ENCODE assay signal across 1 cellular context in the genomic region with DNA sequence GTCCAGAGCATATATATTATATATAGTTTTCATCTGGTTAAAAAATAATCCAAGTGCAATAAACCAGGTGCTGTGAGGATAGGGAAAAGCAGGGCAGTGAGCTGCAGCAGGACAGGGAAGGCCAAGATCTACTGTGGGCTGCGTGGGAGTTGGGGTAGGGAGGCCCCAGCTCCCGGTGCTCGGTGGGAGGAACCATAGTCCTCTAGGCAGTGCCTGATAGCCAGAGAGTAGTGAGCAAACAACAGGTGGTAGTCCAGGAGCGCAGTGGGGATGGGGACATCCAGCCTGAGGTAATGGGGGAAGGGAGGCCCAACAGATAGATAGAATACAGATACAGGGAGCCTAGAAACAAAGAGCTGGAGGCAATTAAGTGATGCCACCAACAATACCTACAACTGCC.
TF ChIP-seq lines count a peak whose summit lies in the region.

No MANE protein-coding gene starts in this region.

TF ChIP-seq in WTC11, 78 proteins besides CTCF, POLR2A, EP300 and RAD21 (continued from another document):
- no peak for TF ChIP-seq ETV6 (CRISPR knock-in tag; IDR thresholded peaks at IDR 0.05)
- no peak for TF ChIP-seq FOXJ3 (CRISPR knock-in tag; IDR thresholded peaks at IDR 0.05; ENCODE audit: borderline replicate concordance)
- no peak for TF ChIP-seq GTF2I (CRISPR knock-in tag; conservative IDR thresholded peaks at IDR 0.05)
- TF ChIP-seq, protein P1, sequence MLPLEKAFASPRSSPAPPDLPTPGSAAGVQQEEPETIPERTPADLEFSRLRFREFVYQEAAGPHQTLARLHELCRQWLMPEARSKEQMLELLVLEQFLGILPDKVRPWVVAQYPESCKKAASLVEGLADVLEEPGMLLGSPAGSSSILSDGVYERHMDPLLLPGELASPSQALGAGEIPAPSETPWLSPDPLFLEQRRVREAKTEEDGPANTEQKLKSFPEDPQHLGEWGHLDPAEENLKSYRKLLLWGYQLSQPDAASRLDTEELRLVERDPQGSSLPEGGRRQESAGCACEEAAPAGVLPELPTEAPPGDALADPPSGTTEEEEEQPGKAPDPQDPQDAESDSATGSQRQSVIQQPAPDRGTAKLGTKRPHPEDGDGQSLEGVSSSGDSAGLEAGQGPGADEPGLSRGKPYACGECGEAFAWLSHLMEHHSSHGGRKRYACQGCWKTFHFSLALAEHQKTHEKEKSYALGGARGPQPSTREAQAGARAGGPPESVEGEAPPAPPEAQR (CRISPR knock-in tag; IDR thresholded peaks at IDR 0.05), result no peak
- TF ChIP-seq, protein P2, sequence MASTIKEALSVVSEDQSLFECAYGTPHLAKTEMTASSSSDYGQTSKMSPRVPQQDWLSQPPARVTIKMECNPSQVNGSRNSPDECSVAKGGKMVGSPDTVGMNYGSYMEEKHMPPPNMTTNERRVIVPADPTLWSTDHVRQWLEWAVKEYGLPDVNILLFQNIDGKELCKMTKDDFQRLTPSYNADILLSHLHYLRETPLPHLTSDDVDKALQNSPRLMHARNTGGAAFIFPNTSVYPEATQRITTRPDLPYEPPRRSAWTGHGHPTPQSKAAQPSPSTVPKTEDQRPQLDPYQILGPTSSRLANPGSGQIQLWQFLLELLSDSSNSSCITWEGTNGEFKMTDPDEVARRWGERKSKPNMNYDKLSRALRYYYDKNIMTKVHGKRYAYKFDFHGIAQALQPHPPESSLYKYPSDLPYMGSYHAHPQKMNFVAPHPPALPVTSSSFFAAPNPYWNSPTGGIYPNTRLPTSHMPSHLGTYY (CRISPR knock-in tag; IDR thresholded peaks at IDR 0.05), result no peak
- TF ChIP-seq, protein P3, sequence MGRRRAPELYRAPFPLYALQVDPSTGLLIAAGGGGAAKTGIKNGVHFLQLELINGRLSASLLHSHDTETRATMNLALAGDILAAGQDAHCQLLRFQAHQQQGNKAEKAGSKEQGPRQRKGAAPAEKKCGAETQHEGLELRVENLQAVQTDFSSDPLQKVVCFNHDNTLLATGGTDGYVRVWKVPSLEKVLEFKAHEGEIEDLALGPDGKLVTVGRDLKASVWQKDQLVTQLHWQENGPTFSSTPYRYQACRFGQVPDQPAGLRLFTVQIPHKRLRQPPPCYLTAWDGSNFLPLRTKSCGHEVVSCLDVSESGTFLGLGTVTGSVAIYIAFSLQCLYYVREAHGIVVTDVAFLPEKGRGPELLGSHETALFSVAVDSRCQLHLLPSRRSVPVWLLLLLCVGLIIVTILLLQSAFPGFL (CRISPR knock-in tag; IDR thresholded peaks at IDR 0.05; ENCODE audit: borderline replicate concordance), result no peak
- TF ChIP-seq PRRX2 (CRISPR knock-in tag; IDR thresholded peaks at IDR 0.05), result no peak
